Comparison of ENCODE assay signal across 1 cellular context in the genomic region with DNA sequence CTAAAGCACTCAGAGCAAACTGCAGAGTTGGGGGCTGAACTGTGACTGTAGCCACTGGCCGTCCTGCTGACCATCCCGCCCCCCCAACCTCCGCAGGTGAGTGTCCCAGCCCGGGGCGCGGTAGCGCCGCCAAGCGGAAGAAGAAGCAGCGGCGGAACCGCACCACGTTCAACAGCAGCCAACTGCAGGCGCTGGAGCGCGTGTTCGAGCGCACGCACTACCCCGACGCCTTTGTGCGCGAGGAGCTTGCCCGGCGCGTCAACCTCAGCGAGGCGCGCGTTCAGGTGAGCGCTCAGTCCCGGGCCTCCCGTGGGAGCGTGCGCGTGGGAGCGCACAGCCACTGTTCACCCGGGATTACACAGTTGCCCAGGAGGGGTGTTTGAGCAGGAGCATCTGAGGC.
A peak's percentile ranks its signal among the peaks of the same experiment; 100 is the strongest.
TF ChIP-seq lines count a peak whose summit lies in the region.

No MANE protein-coding gene starts in this region.

TF ChIP-seq in GM12878, 131 proteins besides CTCF, POLR2A, EP300 and RAD21:
- TF ChIP-seq, protein P1, sequence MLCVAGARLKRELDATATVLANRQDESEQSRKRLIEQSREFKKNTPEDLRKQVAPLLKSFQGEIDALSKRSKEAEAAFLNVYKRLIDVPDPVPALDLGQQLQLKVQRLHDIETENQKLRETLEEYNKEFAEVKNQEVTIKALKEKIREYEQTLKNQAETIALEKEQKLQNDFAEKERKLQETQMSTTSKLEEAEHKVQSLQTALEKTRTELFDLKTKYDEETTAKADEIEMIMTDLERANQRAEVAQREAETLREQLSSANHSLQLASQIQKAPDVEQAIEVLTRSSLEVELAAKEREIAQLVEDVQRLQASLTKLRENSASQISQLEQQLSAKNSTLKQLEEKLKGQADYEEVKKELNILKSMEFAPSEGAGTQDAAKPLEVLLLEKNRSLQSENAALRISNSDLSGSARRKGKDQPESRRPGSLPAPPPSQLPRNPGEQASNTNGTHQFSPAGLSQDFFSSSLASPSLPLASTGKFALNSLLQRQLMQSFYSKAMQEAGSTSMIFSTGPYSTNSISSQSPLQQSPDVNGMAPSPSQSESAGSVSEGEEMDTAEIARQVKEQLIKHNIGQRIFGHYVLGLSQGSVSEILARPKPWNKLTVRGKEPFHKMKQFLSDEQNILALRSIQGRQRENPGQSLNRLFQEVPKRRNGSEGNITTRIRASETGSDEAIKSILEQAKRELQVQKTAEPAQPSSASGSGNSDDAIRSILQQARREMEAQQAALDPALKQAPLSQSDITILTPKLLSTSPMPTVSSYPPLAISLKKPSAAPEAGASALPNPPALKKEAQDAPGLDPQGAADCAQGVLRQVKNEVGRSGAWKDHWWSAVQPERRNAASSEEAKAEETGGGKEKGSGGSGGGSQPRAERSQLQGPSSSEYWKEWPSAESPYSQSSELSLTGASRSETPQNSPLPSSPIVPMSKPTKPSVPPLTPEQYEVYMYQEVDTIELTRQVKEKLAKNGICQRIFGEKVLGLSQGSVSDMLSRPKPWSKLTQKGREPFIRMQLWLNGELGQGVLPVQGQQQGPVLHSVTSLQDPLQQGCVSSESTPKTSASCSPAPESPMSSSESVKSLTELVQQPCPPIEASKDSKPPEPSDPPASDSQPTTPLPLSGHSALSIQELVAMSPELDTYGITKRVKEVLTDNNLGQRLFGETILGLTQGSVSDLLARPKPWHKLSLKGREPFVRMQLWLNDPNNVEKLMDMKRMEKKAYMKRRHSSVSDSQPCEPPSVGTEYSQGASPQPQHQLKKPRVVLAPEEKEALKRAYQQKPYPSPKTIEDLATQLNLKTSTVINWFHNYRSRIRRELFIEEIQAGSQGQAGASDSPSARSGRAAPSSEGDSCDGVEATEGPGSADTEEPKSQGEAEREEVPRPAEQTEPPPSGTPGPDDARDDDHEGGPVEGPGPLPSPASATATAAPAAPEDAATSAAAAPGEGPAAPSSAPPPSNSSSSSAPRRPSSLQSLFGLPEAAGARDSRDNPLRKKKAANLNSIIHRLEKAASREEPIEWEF (IDR thresholded peaks at IDR 0.05; ENCODE audit: insufficient replicate concordance, low read depth, low read length): no peak
- TF ChIP-seq TCF3 (IDR thresholded peaks at IDR 0.05; ENCODE audit: borderline replicate concordance, insufficient read depth, low read depth, low read length) (peak; percentile 75; the same call in 1 of the 2 replicates), SIN3A (IDR thresholded peaks at IDR 0.05; ENCODE audit: low read depth, low read length) (no peak)
- TF ChIP-seq, protein P2, sequence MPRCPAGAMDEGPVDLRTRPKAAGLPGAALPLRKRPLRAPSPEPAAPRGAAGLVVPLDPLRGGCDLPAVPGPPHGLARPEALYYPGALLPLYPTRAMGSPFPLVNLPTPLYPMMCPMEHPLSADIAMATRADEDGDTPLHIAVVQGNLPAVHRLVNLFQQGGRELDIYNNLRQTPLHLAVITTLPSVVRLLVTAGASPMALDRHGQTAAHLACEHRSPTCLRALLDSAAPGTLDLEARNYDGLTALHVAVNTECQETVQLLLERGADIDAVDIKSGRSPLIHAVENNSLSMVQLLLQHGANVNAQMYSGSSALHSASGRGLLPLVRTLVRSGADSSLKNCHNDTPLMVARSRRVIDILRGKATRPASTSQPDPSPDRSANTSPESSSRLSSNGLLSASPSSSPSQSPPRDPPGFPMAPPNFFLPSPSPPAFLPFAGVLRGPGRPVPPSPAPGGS (IDR thresholded peaks at IDR 0.05; ENCODE audit: borderline replicate concordance, insufficient read depth, low read depth, low read length, poor library complexity, severe bottlenecking): peak; percentile 85
